Comparison of ENCODE assay signal across 10 cellular contexts in the genomic region with DNA sequence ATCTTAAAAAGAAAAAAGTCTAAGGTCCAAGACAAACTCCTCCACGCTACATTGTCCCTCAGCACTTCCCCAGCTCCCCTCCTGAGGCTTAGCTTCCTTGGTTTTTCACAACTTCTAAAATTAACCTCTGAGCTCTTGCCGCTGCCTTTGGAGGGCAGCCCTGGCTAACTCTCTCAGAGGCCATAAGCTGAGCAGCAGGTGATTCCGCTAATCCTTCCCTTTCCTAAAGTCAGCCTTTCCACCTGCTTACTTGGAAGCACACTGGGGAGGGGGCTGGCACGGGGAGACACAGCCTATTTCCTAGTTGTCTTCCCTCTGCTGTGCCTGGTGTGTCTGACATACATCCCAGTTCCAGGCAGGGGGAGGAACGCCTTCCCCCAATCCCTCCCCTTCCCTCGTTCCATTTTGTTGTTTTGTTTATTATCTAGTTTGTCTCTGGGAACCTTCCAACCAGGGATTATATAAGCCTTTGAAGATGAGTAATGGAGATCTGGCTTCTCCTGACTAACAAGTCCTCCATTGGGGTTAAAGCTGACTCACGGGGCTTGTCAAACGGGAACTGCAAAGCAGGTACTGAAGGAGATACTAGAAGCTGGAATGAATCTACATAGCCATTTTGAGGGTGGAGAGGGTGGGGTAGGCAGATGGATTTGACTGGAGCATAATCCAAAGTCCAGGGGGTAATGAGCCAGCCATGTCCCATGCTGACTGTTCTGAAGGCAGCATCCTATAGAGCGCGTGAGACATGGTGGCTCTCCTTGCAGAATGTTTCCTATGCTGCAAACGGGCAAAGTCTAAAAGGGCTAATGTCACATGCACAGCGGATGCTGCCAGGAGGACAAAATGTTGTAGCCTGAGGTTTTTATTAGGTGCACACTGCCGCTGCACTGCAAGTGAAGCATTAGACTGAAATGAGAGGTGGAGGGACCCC.
DNase-seq lines count a peak whose midpoint lies in the region; ATAC-seq, FAIRE-seq and TF ChIP-seq lines count a peak whose summit lies in the region.
"Had no signal": no experiment of that assay in that cellular context is flagged by ENCODE, and none has a peak within 500 bp of the region (broad histone marks: within the 10 kb centered on the region; RNA-seq: fewer than 3 reads in every experiment).

No MANE protein-coding gene starts in this region.

- intact Hi-C loops in ascending aorta (cut with DNase I), result loop anchor here (5.0 kb wide), 1 partner anchor 41 kb away; no protein-coding TSS in a partner anchor
- intact Hi-C loops in activated CD4-positive, alpha-beta T cell treated with anti-CD3 and anti-CD28 coated beads, Interleukin-2, amount 10 ng/mL, durations not matched to agents 24 days and 14 days (cut with micrococcal nuclease), result no loop called here

- no peak overlapping the region for H3K27ac Mint-ChIP-seq in activated CD4-positive, alpha-beta T cell treated with anti-CD3 and anti-CD28 coated beads, Interleukin-2, amount 10 ng/mL, durations not matched to agents 24 days and 14 days

- no peaks in the 10 kb centered on the region for H3K9me1 ChIP-seq in keratinocyte (ENCODE audit: control insufficient read depth, extremely low read depth, insufficient read depth, low read length)

- no peak overlapping the region for H3K4me3 ChIP-seq in AG04449 (ENCODE audit: low read depth, low read length)
- no peak overlapping the region for H3K4me3 ChIP-seq in ascending aorta
- peak overlapping the region in 1 of 3 experiments; percentile 26 for H3K4me3 ChIP-seq in keratinocyte (ENCODE audit: control insufficient read depth in 2 of 3, extremely low read depth in 1 of 3, insufficient read depth in 2 of 3, low read depth in 1 of 3, low read length in 3 of 3)

- H3K27ac ChIP-seq in ascending aorta, result peak overlapping the region; percentile 56 to 75
- peak overlapping the region; percentile 36 for H3K27ac ChIP-seq in keratinocyte (ENCODE audit: control insufficient read depth, insufficient read depth, low read length)

- dilution Hi-C loops in keratinocyte (cut with MboI; ENCODE audit: extremely low pct_ligation_motif_present, low sequenced_read_pairs), result no loop called here

- H3K4me3 Mint-ChIP-seq in activated CD4-positive, alpha-beta T cell treated with anti-CD3 and anti-CD28 coated beads, Interleukin-2, amount 10 ng/mL, durations not matched to agents 24 days and 14 days, result no peak overlapping the region

- peak; percentile 23 for DNase-seq in AG04449 (ENCODE audit: low read depth, low spot score)
- DNase-seq in HCEC 1CT, result peak; percentile 86
- DNase-seq in ascending aorta (ENCODE audit: low spot score in 2 of 2), result no peak
- DNase-seq in keratinocyte (ENCODE audit: low read depth, low spot score), result peak; percentile 55
- no peak for DNase-seq in NOMO-1 (lab: John Stamatoyannopoulos, UW; ENCODE audit: unreplicated experiment in 2 of 2)
- no peak for DNase-seq in activated CD4-positive, alpha-beta T cell treated with anti-CD3 and anti-CD28 coated beads, Interleukin-2, amount 10 ng/mL, durations not matched to agents 24 days and 14 days

- H3K9ac ChIP-seq in keratinocyte (ENCODE audit: control insufficient read depth, extremely low read depth, insufficient read depth, low read length), result no peak overlapping the region

- peaks cover 14% of the 10 kb centered on the region for H3K36me3 Mint-ChIP-seq in activated CD4-positive, alpha-beta T cell treated with anti-CD3 and anti-CD28 coated beads, Interleukin-2, amount 10 ng/mL, durations not matched to agents 24 days and 14 days (ENCODE audit: low read depth)

- ATAC-seq in GM18517 (IDR thresholded peaks at IDR 0.05; ENCODE audit: unreplicated experiment) (no peak), GM18909 (IDR thresholded peaks at IDR 0.05; ENCODE audit: poor library complexity, unreplicated experiment) (no peak)

- no peaks in the 10 kb centered on the region for H3K27me3 ChIP-seq in ascending aorta
- H3K27me3 ChIP-seq in keratinocyte (ENCODE audit: control insufficient read depth, extremely low read depth, insufficient read depth, low read length), result no peaks in the 10 kb centered on the region

- H3K36me3 ChIP-seq in ascending aorta (peaks cover 3 to 5% of the 10 kb centered on the region in 2 donors), keratinocyte (ENCODE audit: control insufficient read depth in 2 of 2, extremely low read depth in 1 of 2, insufficient read depth in 2 of 2, low read length in 2 of 2) (no peaks in the 10 kb centered on the region)

- no peak for TF ChIP-seq CTCF in AG04449 (IDR thresholded peaks at IDR 0.05; ENCODE audit: insufficient read depth, low read length, missing control alignments)
- peak in 1 of 3 experiments; percentile 15 for TF ChIP-seq CTCF in ascending aorta (IDR thresholded peaks at IDR 0.05)
- TF ChIP-seq CTCF in keratinocyte (optimal IDR thresholded peaks at IDR 0.05 in 1 of 3, IDR thresholded peaks at IDR 0.05 in 1 of 3, conservative IDR thresholded peaks at IDR 0.05 in 1 of 3; ENCODE audit: extremely low read depth in 1 of 3, insufficient read depth in 2 of 3, low read length in 3 of 3), result no peak

- peak overlapping the region; percentile 67 for H3K4me2 ChIP-seq in keratinocyte (ENCODE audit: control insufficient read depth, extremely low read depth, insufficient read depth, low read depth, low read length)

- H3K4me1 ChIP-seq in ascending aorta (peaks cover 11 to 36% of the 10 kb centered on the region in 2 donors), keratinocyte (ENCODE audit: control insufficient read depth, extremely low read depth, insufficient read depth, low read length) (peaks cover 13% of the 10 kb centered on the region)

- no peaks in the 10 kb centered on the region for H4K20me1 ChIP-seq in keratinocyte (ENCODE audit: control insufficient read depth, extremely low read depth, insufficient read depth, low read length)

- H3K4me1 Mint-ChIP-seq in activated CD4-positive, alpha-beta T cell treated with anti-CD3 and anti-CD28 coated beads, Interleukin-2, amount 10 ng/mL, durations not matched to agents 24 days and 14 days, result no peaks in the 10 kb centered on the region

- H3K9me3 ChIP-seq in ascending aorta, result no peaks in the 10 kb centered on the region
- H3K9me3 ChIP-seq in keratinocyte (ENCODE audit: control insufficient read depth, low read depth, low read length), result no peaks in the 10 kb centered on the region

- CTCF ChIA-PET in AG04449 (lab: Yijun Ruan, JAX), result interaction anchor here (1.0 to 2.0 kb wide), 5 partner anchors 9 to 581 kb away, joined by 3 to 10 read pairs (median 3); no protein-coding TSS in a partner anchor

- H3K27me3 Mint-ChIP-seq in activated CD4-positive, alpha-beta T cell treated with anti-CD3 and anti-CD28 coated beads, Interleukin-2, amount 10 ng/mL, durations not matched to agents 24 days and 14 days, result no peaks in the 10 kb centered on the region

- POLR2A ChIA-PET in AG04449 (lab: Yijun Ruan, JAX), result no interaction called here

- H3K9me3 Mint-ChIP-seq in activated CD4-positive, alpha-beta T cell treated with anti-CD3 and anti-CD28 coated beads, Interleukin-2, amount 10 ng/mL, durations not matched to agents 24 days and 14 days, result no peaks in the 10 kb centered on the region

- no peaks in the 10 kb centered on the region for H3K79me2 ChIP-seq in keratinocyte (ENCODE audit: control insufficient read depth, insufficient read depth, low read length)

- peak overlapping the region; percentile 31 for H2AFZ ChIP-seq in keratinocyte (ENCODE audit: control insufficient read depth, low read length)

- FAIRE-seq in keratinocyte (lab: Jason Lieb, UNC), result peak; percentile 83
- FAIRE-seq: G401.6, TTC549 had no signal

Comparison
In these comparisons a context has a peak if more than half of its experiments do, and no peak if none do; other contexts are left out.
1. DNase-seq: peak in AG04449 (single experiment), HCEC 1CT (single experiment) and keratinocyte (single experiment); none in ascending aorta (0 of 2), NOMO-1 (0 of 2) and activated CD4-positive, alpha-beta T cell treated with anti-CD3 and anti-CD28 coated beads, Interleukin-2, amount 10 ng/mL, durations not matched to agents 24 days and 14 days (single experiment).